ENCODE assay signal across 13 cellular contexts in the genomic region with DNA sequence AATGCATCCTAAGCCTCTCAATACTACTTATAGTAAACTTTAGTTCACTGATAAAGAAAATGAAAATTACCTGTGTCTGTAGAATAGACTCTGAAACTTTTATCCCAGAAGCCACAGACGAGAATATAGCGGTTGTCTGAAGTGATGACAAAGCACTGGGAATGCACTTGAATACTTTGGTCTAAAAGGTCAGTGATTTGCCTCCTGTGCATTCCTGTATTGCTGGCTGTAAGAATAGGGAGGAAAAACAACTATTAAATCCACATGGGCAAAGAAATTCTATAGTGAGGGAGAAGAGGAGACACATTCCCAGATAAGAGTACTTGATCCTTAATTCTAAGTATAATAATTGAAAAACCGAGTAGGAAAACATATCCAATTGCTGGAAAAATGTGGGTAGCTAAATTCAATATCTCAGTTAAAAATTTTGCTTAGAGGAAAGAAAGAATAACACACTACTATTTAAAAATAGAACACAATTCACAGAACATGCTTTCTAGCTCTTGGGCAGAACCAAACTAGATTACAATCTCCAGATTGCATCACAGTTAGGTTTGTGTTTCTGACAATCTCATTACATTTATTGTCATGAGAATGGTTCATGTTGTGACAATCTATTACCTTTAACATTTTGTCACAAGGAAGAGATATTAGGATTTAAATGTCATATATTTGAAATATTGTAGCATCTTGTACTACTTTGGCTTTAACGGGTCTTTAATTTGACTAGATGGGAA.
DNase-seq lines count a peak whose midpoint lies in the region; ATAC-seq, FAIRE-seq and TF ChIP-seq lines count a peak whose summit lies in the region.
"Had no signal": no experiment of that assay in that cellular context is flagged by ENCODE, and none has a peak within 500 bp of the region (broad histone marks: within the 10 kb centered on the region; RNA-seq: fewer than 3 reads in every experiment).

No MANE protein-coding gene starts in this region.

- DNase-seq in AG04450 (ENCODE audit: low read depth, low spot score) (peak; percentile 13), HTR-8/SVneo (ENCODE audit: insufficient read length, low spot score) (peak; percentile 9), cardiac fibroblast (ENCODE audit: low read depth in 2 of 2) (peak; percentile 27 to 70), mesendoderm (no peak), SW 1271 (lab: John Stamatoyannopoulos, UW) (no peak), esophagus squamous epithelium (lab: John Stamatoyannopoulos, UW) (no peak)
- DNase-seq: DMS153, NCI-H1417, posterior cingulate gyrus had no signal

- H3K27ac ChIP-seq in AG04450 (ENCODE audit: low read depth, low read length) (no peak overlapping the region), mesendoderm (ENCODE audit: low read depth, low read length) (no peak overlapping the region), esophagus squamous epithelium (no peak overlapping the region)
- H3K27ac ChIP-seq: gastroesophageal sphincter had no signal

- no peak overlapping the region for H3K4me3 ChIP-seq in AG04450 (ENCODE audit: low read depth, low read length)
- no peak overlapping the region for H3K4me3 ChIP-seq in cardiac fibroblast (replicated peaks in 1 of 2; ENCODE audit: low read depth in 2 of 2, low read length in 2 of 2)
- H3K4me3 ChIP-seq in mesendoderm (ENCODE audit: low read length): no peak overlapping the region
- H3K4me3 ChIP-seq in esophagus squamous epithelium: no peak overlapping the region
- H3K4me3 ChIP-seq: gastroesophageal sphincter had no signal

- CTCF ChIA-PET in AG04450 (lab: Charles Lee): interaction anchor here (0.6 to 2.7 kb wide), 5 partner anchors 12 to 492 kb away, joined by 3 to 8 read pairs (median 3); no protein-coding TSS in a partner anchor

- H3K79me1 ChIP-seq in mesendoderm (ENCODE audit: low read length): no peaks in the 10 kb centered on the region

- POLR2A ChIA-PET in AG04450 (lab: Yijun Ruan, JAX): interaction anchor here (1.9 kb wide), 1 partner anchor 28 kb away, joined by 5 read pairs; no protein-coding TSS in a partner anchor

- peaks cover 5% of the 10 kb centered on the region for H3K4me1 ChIP-seq in mesendoderm (ENCODE audit: control insufficient read depth, low read depth, low read length)
- no peaks in the 10 kb centered on the region for H3K4me1 ChIP-seq in esophagus squamous epithelium

- no peaks in the 10 kb centered on the region for H3K79me2 ChIP-seq in mesendoderm (ENCODE audit: control insufficient read depth, insufficient read depth, low read length)

- no peak overlapping the region for H4K8ac ChIP-seq in mesendoderm (ENCODE audit: low read depth, low read length)

- H2BK5ac ChIP-seq in mesendoderm (ENCODE audit: low read length): no peak overlapping the region

- no peaks in the 10 kb centered on the region for H3K27me3 ChIP-seq in AG04450 (ENCODE audit: control insufficient read depth, insufficient read depth, low read length)
- no peaks in the 10 kb centered on the region for H3K27me3 ChIP-seq in mesendoderm (ENCODE audit: insufficient read depth, low read length, poor library complexity)
- H3K27me3 ChIP-seq in esophagus squamous epithelium: no peaks in the 10 kb centered on the region
- H3K27me3 ChIP-seq: gastroesophageal sphincter had no signal

- TF ChIP-seq CTCF in AG04450 (IDR thresholded peaks at IDR 0.05; ENCODE audit: low read depth, low read length): no peak
- no peak for TF ChIP-seq CTCF in cardiac fibroblast (IDR thresholded peaks at IDR 0.05; ENCODE audit: low read depth, low read length)
- TF ChIP-seq CTCF in esophagus squamous epithelium (IDR thresholded peaks at IDR 0.05): no peak

- H2BK120ac ChIP-seq in mesendoderm (ENCODE audit: low read depth, low read length): no peak overlapping the region

- no peak for FAIRE-seq in HTR-8/SVneo (lab: Jason Lieb, UNC)
- FAIRE-seq: islet of Langerhans had no signal

- H3K9me3 ChIP-seq in AG04450 (ENCODE audit: control insufficient read depth, insufficient read depth, low read length) (no peaks in the 10 kb centered on the region), esophagus squamous epithelium (no peaks in the 10 kb centered on the region)
- H3K9me3 ChIP-seq: gastroesophageal sphincter had no signal

- no peak overlapping the region for H3K9ac ChIP-seq in mesendoderm (ENCODE audit: low read length)

- TF ChIP-seq POLR2A in esophagus squamous epithelium (IDR thresholded peaks at IDR 0.05): no peak

- H2AK5ac ChIP-seq in mesendoderm (ENCODE audit: low read length): no peak overlapping the region

- no peak for ATAC-seq in GM19023 (IDR thresholded peaks at IDR 0.05; ENCODE audit: unreplicated experiment)
- no peak for ATAC-seq in HG02885 (IDR thresholded peaks at IDR 0.05; ENCODE audit: poor library complexity, unreplicated experiment)
- ATAC-seq: gastroesophageal sphincter had no signal

- no peak overlapping the region for H4K5ac ChIP-seq in mesendoderm (ENCODE audit: low read length)

- no peak overlapping the region for H2BK15ac ChIP-seq in mesendoderm (replicated peaks; ENCODE audit: low read depth)

- H3K4ac ChIP-seq in mesendoderm (ENCODE audit: low read depth, low read length): no peak overlapping the region

- no CpG with 5 or more reads among the region's 4 CpGs for WGBS in mesendoderm (ENCODE audit: extremely low coverage, insufficient coverage, low lambda C conversion rate)
- 81 to 85% methylated on average over 4 of the region's 4 CpGs for WGBS in esophagus squamous epithelium, 2 donors

- peak overlapping the region; percentile 60 for H3K18ac ChIP-seq in mesendoderm (ENCODE audit: low read length)

- no peak overlapping the region for H3K23ac ChIP-seq in mesendoderm (ENCODE audit: low read length)

- intact Hi-C loops in esophagus squamous epithelium (cut with DNase I): no loop called here

- H3K4me2 ChIP-seq in mesendoderm (ENCODE audit: low read length): no peak overlapping the region

- H3K56ac ChIP-seq in mesendoderm (ENCODE audit: low read length): no peak overlapping the region

- H3K36me3 ChIP-seq in mesendoderm (ENCODE audit: control insufficient read depth, insufficient read depth, low read length) (no peaks in the 10 kb centered on the region), esophagus squamous epithelium (peaks cover 0 to 24% (median 0%) of the 10 kb centered on the region in 3 donors)

Comparison
In these comparisons a context has a peak if more than half of its experiments do, and no peak if none do; other contexts are left out.
1. DNase-seq: peak in AG04450 (single experiment), HTR-8/SVneo (single experiment) and cardiac fibroblast (2 of 2); none in mesendoderm (single experiment), SW 1271 (0 of 2) and esophagus squamous epithelium (single experiment).